ENCODE assay signal across 1 cellular context in the genomic region with DNA sequence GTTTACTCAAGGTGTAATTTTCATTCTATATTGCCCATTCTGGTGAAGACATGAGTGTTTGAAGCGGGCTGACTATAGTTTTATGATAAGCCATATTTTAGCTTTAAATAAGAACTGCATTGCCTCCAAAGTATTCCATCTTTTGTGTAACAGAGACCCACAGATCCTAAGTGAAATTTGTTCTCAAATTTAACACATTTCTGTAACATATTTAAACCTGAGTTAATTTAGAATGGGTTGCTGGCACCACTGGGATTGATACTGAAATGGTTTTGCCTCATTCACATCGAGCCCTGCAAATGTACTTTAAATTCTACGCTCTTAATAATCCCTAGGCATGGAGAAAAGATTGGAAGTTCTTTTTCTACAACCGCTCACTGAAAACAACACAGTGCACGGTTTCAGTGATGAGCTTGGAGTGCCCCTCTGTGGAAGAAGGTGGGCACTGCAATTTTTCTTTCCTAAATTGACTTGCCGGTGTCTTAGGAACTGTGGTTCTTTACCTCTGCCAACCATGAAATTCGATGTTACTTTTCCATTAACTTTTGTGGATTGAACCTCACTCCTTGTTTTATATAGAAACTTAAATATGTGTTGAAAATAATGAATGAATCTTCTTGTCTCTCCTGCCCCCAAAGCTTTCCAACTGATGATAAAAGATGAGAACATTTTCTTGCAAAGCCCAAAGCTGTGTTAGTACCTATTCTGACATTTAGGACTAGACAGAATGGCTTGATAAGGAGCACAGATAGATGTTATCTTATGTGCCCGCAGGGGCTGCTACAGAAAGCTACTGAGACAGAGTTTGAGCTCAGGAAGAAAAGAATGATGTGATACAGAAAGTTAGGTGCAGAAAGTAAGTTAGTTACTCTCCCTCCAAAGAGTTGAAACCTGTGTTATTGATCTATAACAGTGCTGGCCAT.
TF ChIP-seq lines count a peak whose summit lies in the region.

No MANE protein-coding gene starts in this region.

TF ChIP-seq in Ishikawa, 13 proteins besides CTCF, POLR2A, EP300 and RAD21 (continued from another document):
- TF ChIP-seq, protein P1, sequence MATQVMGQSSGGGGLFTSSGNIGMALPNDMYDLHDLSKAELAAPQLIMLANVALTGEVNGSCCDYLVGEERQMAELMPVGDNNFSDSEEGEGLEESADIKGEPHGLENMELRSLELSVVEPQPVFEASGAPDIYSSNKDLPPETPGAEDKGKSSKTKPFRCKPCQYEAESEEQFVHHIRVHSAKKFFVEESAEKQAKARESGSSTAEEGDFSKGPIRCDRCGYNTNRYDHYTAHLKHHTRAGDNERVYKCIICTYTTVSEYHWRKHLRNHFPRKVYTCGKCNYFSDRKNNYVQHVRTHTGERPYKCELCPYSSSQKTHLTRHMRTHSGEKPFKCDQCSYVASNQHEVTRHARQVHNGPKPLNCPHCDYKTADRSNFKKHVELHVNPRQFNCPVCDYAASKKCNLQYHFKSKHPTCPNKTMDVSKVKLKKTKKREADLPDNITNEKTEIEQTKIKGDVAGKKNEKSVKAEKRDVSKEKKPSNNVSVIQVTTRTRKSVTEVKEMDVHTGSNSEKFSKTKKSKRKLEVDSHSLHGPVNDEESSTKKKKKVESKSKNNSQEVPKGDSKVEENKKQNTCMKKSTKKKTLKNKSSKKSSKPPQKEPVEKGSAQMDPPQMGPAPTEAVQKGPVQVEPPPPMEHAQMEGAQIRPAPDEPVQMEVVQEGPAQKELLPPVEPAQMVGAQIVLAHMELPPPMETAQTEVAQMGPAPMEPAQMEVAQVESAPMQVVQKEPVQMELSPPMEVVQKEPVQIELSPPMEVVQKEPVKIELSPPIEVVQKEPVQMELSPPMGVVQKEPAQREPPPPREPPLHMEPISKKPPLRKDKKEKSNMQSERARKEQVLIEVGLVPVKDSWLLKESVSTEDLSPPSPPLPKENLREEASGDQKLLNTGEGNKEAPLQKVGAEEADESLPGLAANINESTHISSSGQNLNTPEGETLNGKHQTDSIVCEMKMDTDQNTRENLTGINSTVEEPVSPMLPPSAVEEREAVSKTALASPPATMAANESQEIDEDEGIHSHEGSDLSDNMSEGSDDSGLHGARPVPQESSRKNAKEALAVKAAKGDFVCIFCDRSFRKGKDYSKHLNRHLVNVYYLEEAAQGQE (IDR thresholded peaks at IDR 0.05; ENCODE audit: low read depth): no peak
- TF ChIP-seq, protein P2, sequence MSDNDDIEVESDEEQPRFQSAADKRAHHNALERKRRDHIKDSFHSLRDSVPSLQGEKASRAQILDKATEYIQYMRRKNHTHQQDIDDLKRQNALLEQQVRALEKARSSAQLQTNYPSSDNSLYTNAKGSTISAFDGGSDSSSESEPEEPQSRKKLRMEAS (IDR thresholded peaks at IDR 0.05): no peak
